Comparison of ENCODE assay signal across 8 cellular contexts in the genomic region with DNA sequence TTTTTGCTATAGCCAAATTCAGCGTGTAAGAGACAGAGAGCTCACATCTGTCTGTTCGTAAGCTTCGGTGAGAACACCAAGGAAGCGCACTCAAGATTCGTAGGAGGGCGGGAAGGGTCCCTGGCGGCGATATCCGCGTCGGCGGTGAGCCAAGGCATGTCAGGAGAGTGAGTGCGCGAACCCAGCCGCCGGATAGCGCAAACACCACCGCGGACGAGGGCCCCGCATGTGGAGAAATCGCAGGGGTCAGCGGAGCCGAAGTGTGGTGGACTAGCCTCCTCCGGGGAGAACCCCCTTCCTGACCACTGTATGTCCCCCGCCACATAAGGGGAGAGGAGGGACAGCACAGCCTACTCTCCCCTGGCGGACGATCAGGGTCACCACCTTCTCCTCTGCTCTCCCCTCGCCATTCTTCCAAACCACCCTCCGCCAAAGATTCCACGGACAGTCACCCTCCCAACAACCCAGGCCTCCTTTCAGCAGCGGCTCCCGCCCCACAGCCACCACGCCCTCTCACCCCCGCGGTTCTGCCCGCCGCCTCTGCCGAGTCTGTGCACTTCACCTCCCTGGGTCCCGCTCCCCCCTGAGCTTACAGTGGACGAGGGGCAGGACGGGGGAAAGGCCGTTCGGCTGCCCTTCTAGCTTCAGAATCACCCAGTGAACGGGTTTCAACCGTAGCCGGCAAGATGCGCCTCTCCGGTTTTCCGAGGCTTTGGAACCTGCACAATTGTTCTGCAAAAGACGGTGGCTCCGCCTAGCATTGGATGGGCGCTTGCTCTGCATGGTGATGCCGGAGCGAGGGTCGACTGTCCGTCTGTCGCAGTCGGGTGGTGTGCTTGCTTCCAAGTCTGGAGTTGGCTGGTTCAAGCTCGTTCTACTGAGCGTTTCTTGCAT. TPM values are rescaled to one million over a fixed set of nuclear protein-coding genes. Genes with fewer than 3 reads are reported as not detected.
DNase-seq lines count a peak whose midpoint lies in the region; ATAC-seq and TF ChIP-seq lines count a peak whose summit lies in the region.
"Not testable (repeated sequence)": the region's sequence is repeated elsewhere in the genome, so short reads cannot be mapped to it uniquely, and the experiment has no call there.

No MANE protein-coding gene starts in this region.

- peak overlapping the region; percentile 31 to 72 (median 45) for H3K4me3 Mint-ChIP-seq in T-cell
- H3K4me3 Mint-ChIP-seq in activated naive CD4-positive, alpha-beta T cell treated with anti-CD3 and anti-CD28 coated beads for 36 hours = peak overlapping the region; percentile 63
- peak overlapping the region in 1 of 2 donors; percentile 44 for H3K4me3 Mint-ChIP-seq in effector memory CD8-positive, alpha-beta T cell
- H3K4me3 Mint-ChIP-seq in memory B cell = peak overlapping the region; percentile 46
- H3K4me3 Mint-ChIP-seq in type B pancreatic cell = peak overlapping the region; percentile 78

- H3K9me3 Mint-ChIP-seq in T-cell (peaks cover 6 to 17% (median 16%) of the 10 kb centered on the region in 3 donors), memory B cell (peaks cover 16% of the 10 kb centered on the region)
- H3K9me3 Mint-ChIP-seq in activated naive CD4-positive, alpha-beta T cell treated with anti-CD3 and anti-CD28 coated beads for 36 hours = peaks cover 12% of the 10 kb centered on the region
- H3K9me3 Mint-ChIP-seq in effector memory CD8-positive, alpha-beta T cell = peaks cover 6 to 14% of the 10 kb centered on the region in 2 donors
- not testable (repeated sequence) for H3K9me3 Mint-ChIP-seq in type B pancreatic cell

- H3K27ac Mint-ChIP-seq in T-cell; activated naive CD4-positive, alpha-beta T cell treated with anti-CD3 and anti-CD28 coated beads for 36 hours; effector memory CD8-positive, alpha-beta T cell; memory B cell; type B pancreatic cell: not testable (repeated sequence)

- TF ChIP-seq CTCF in type B pancreatic cell (conservative IDR thresholded peaks at IDR 0.05) = peak; percentile 44

- ATAC-seq in T-cell (replicated peaks in 1 of 4) (peak; percentile 34 to 72 (median 56)), right cardiac atrium (peak; percentile 47 to 73), memory B cell (ENCODE audit: low read depth) (peak; percentile 32)
- ATAC-seq in effector memory CD8-positive, alpha-beta T cell (replicated peaks) = peak; percentile 27

- not testable (repeated sequence) for H2AK5ac ChIP-seq in trophoblast cell (ENCODE audit: low read length)

- CTCF ChIA-PET in T-cell (lab: Charles Lee); activated naive CD4-positive, alpha-beta T cell treated with anti-CD3 and anti-CD28 coated beads for 36 hours (lab: Charles Lee): not testable (repeated sequence)

- peak overlapping the region; percentile 36 for H3K4me2 ChIP-seq in trophoblast cell (ENCODE audit: low read length)

- peaks cover 4 to 14% (median 7%) of the 10 kb centered on the region in 3 donors for H3K4me1 Mint-ChIP-seq in T-cell
- H3K4me1 Mint-ChIP-seq in activated naive CD4-positive, alpha-beta T cell treated with anti-CD3 and anti-CD28 coated beads for 36 hours (ENCODE audit: low read depth); effector memory CD8-positive, alpha-beta T cell (ENCODE audit: low read depth in 2 of 2); memory B cell; type B pancreatic cell (ENCODE audit: unreplicated experiment): not testable (repeated sequence)

- not testable (repeated sequence) for H3K36me3 Mint-ChIP-seq in T-cell; activated naive CD4-positive, alpha-beta T cell treated with anti-CD3 and anti-CD28 coated beads for 36 hours (ENCODE audit: low read depth); effector memory CD8-positive, alpha-beta T cell (ENCODE audit: insufficient read depth); type B pancreatic cell
- peaks cover 11% of the 10 kb centered on the region for H3K36me3 Mint-ChIP-seq in memory B cell

- H2BK12ac ChIP-seq in trophoblast cell (ENCODE audit: low read length) = not testable (repeated sequence)

- H2BK5ac ChIP-seq in trophoblast cell (ENCODE audit: low read depth, low read length, poor library complexity) = not testable (repeated sequence)

- H3K9me3 ChIP-seq in right cardiac atrium (ENCODE audit: control insufficient read depth, low read length); trophoblast cell (ENCODE audit: insufficient read depth, low read depth, low read length): not testable (repeated sequence)

- H3K9ac ChIP-seq in trophoblast cell (ENCODE audit: low read length) = not testable (repeated sequence)

- not testable (repeated sequence) for H3K27me3 ChIP-seq in right cardiac atrium (ENCODE audit: control insufficient read depth, insufficient read depth)
- peaks cover 13% of the 10 kb centered on the region for H3K27me3 ChIP-seq in trophoblast cell (ENCODE audit: insufficient read depth, low read length)

- H3K4me1 ChIP-seq in right cardiac atrium (ENCODE audit: control insufficient read depth, insufficient read depth, low read length); trophoblast cell (ENCODE audit: control insufficient read depth in 1 of 2, insufficient read depth in 2 of 2, low read length in 2 of 2): not testable (repeated sequence)

- DNase-seq in ELF-1 (ENCODE audit: low read depth, low spot score) = peak; percentile 27
- peak in 1 of 34 experiments; percentile 8 for DNase-seq in T-cell
- DNase-seq in activated naive CD4-positive, alpha-beta T cell treated with anti-CD3 and anti-CD28 coated beads for 36 hours; effector memory CD8-positive, alpha-beta T cell; memory B cell (ENCODE audit: low spot score in 2 of 2); trophoblast cell; type B pancreatic cell (ENCODE audit: extremely low spot score, unreplicated experiment): not testable (repeated sequence)
- DNase-seq in right cardiac atrium = peak in 1 of 3 donors; percentile 15

- H3K4ac ChIP-seq in trophoblast cell (ENCODE audit: low read depth, low read length) = not testable (repeated sequence)

- POLR2A ChIA-PET in T-cell (lab: Charles Lee) = not testable (repeated sequence)

- H3K79me2 ChIP-seq in trophoblast cell (ENCODE audit: control insufficient read depth, insufficient read depth, low read length, poor library complexity) = not testable (repeated sequence)

- not testable (repeated sequence) for H2AFZ ChIP-seq in trophoblast cell (ENCODE audit: insufficient read depth, low read length, poor library complexity)

- not testable (repeated sequence) for H4K91ac ChIP-seq in trophoblast cell (ENCODE audit: low read depth, low read length)

- H3K14ac ChIP-seq in trophoblast cell (ENCODE audit: low read length) = not testable (repeated sequence)

- not testable (repeated sequence) for H4K12ac ChIP-seq in trophoblast cell (ENCODE audit: low read depth, low read length)

- not testable (repeated sequence) for H3K27ac ChIP-seq in right cardiac atrium (ENCODE audit: low read length); trophoblast cell (ENCODE audit: low read depth, low read length)

- H3K18ac ChIP-seq in trophoblast cell (ENCODE audit: low read length) = not testable (repeated sequence)

- not testable (repeated sequence) for H3K79me1 ChIP-seq in trophoblast cell (ENCODE audit: low read length)

- H3K36me3 ChIP-seq in trophoblast cell (ENCODE audit: control insufficient read depth in 1 of 2, insufficient read depth in 2 of 2, low read length in 2 of 2) = not testable (repeated sequence)

- not testable (repeated sequence) for H3K23ac ChIP-seq in trophoblast cell (ENCODE audit: low read length)

- H3K27me3 Mint-ChIP-seq in T-cell (peaks cover 47 to 51% of the 10 kb centered on the region in 2 donors), memory B cell (peaks cover 32% of the 10 kb centered on the region), type B pancreatic cell (peaks cover 64% of the 10 kb centered on the region)
- peaks cover 45% of the 10 kb centered on the region for H3K27me3 Mint-ChIP-seq in activated naive CD4-positive, alpha-beta T cell treated with anti-CD3 and anti-CD28 coated beads for 36 hours (ENCODE audit: low read depth)
- peaks cover 57 to 73% of the 10 kb centered on the region in 2 donors for H3K27me3 Mint-ChIP-seq in effector memory CD8-positive, alpha-beta T cell

- H4K8ac ChIP-seq in trophoblast cell (ENCODE audit: low read depth, low read length) = not testable (repeated sequence)

- 1% methylated on average over 53 of the region's 61 CpGs for WGBS in right cardiac atrium
- no CpG with 5 or more reads among the region's 61 CpGs for WGBS in trophoblast cell (ENCODE audit: extremely low coverage, insufficient coverage, insufficient read length)

- intact Hi-C loops in activated naive CD4-positive, alpha-beta T cell treated with anti-CD3 and anti-CD28 coated beads for 36 hours (cut with micrococcal nuclease); right cardiac atrium (cut with DNase I): not testable (repeated sequence)

- H3K4me3 ChIP-seq in right cardiac atrium (ENCODE audit: low read length) = peak overlapping the region; percentile 9
- H3K4me3 ChIP-seq in trophoblast cell (ENCODE audit: low read depth, low read length) = not testable (repeated sequence)

- not testable (repeated sequence) for H2BK120ac ChIP-seq in trophoblast cell (ENCODE audit: insufficient read depth, low read length, poor library complexity)

RNA-seq across cellular contexts. Expression of gene NBPF20, which starts 6.2 kb away (rescaled TPM):
- total RNA-seq in T-cell = 1 to 10 TPM; 2.7 to 8.2 (median 3.9) TPM
- total RNA-seq in activated naive CD4-positive, alpha-beta T cell treated with anti-CD3 and anti-CD28 coated beads for 36 hours = 1 to 10 TPM; 1.4 to 1.8 TPM
- 1 to 10 TPM in 3 of 4 donors, under 1 TPM in 1; 0.91 to 1.7 (median 1.3) TPM for total RNA-seq in right cardiac atrium
- 0.79 TPM for polyA plus RNA-seq in right cardiac atrium
- 0.94 and 1.1 TPM in 2 replicates for polyA plus RNA-seq in trophoblast cell (2013)
- 2.0 and 4.3 TPM in 2 replicates for total RNA-seq in type B pancreatic cell (ENCODE audit: low replicate concordance)
